ENCODE assay signal across 17 cellular contexts in the genomic region with DNA sequence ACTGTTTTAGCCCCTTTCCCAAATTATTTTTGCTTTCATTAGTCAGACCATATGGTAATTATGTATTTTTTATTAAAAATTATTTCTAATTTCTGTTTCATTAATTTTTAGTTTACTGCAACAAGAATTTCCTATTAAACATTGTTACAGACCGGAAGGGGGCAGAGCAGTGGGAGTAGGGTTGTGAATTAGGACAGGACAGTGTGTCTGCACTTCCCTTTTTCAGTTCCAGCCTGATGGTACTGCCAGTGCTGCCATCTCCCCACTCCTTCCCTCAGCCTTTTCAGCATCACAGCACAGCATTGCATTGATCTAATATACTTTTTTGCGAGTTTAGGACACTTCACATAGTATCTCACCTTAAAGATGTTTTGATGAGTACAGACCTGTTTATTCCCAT.
DNase-seq lines count a peak whose midpoint lies in the region; ATAC-seq and TF ChIP-seq lines count a peak whose summit lies in the region.
"Had no signal": no experiment of that assay in that cellular context is flagged by ENCODE, and none has a peak within 500 bp of the region (broad histone marks: within the 10 kb centered on the region; RNA-seq: fewer than 3 reads in every experiment).

No MANE protein-coding gene starts in this region.

- H3K27me3 Mint-ChIP-seq in naive thymus-derived CD4-positive, alpha-beta T cell: no peaks in the 10 kb centered on the region
- H3K27me3 Mint-ChIP-seq: activated CD4-positive, alpha-beta memory T cell treated with anti-CD3 and anti-CD28 coated beads, Interleukin-2, amount 10 ng/mL, durations not matched to agents 7 days and 5 days had no signal

- H3K27me3 ChIP-seq in naive thymus-derived CD4-positive, alpha-beta T cell (ENCODE audit: control insufficient read depth in 2 of 2, insufficient read depth in 2 of 2, low read length in 2 of 2): no peaks in the 10 kb centered on the region
- no peaks in the 10 kb centered on the region for H3K27me3 ChIP-seq in MM.1S (replicated peaks; ENCODE audit: insufficient read depth, low read length)

- CTCF ChIA-PET in naive thymus-derived CD4-positive, alpha-beta T cell (lab: Charles Lee): no interaction called here

- intact Hi-C loops in naive thymus-derived CD4-positive, alpha-beta T cell (cut with micrococcal nuclease): loop anchor here in 1 of 2 donors (2.0 kb wide), 2 partner anchors 16 to 76 kb away; a partner anchor contains a TSS
- intact Hi-C loops in lower leg skin (cut with DNase I; ENCODE audit: low total_unique reads): no loop called here

- H3K4me1 ChIP-seq in naive thymus-derived CD4-positive, alpha-beta T cell (ENCODE audit: control insufficient read depth in 2 of 2, insufficient read depth in 2 of 2, low read length in 2 of 2): peaks cover 13 to 17% of the 10 kb centered on the region in 2 donors
- no peaks in the 10 kb centered on the region for H3K4me1 ChIP-seq in MM.1S (ENCODE audit: low read length)

- H3K4me2 ChIP-seq in MM.1S (ENCODE audit: low read depth, low read length): no peak overlapping the region
- H3K4me2 ChIP-seq: SK-N-SH had no signal

- TF ChIP-seq CTCF in lower leg skin (IDR thresholded peaks at IDR 0.05): no peak
- no peak for TF ChIP-seq CTCF in MM.1S (IDR thresholded peaks at IDR 0.05; ENCODE audit: low read length)

- WGBS in lower leg skin, 2 donors: 95 to 100% methylated on average over 2 of the region's 2 CpGs

- H4K20me1 ChIP-seq in MM.1S (ENCODE audit: insufficient read depth, low read length): no peaks in the 10 kb centered on the region; the same call in 1 of the 2 replicates

- H3K27ac ChIP-seq in naive thymus-derived CD4-positive, alpha-beta T cell (ENCODE audit: low read depth, low read length): no peak overlapping the region
- H3K27ac ChIP-seq in MM.1S (ENCODE audit: low read length): no peak overlapping the region
- H3K27ac ChIP-seq: thoracic aorta had no signal

- peaks cover 36 to 88% (median 80%) of the 10 kb centered on the region in 7 donors for H3K4me1 Mint-ChIP-seq in naive thymus-derived CD4-positive, alpha-beta T cell

- H3K36me3 ChIP-seq in naive thymus-derived CD4-positive, alpha-beta T cell (ENCODE audit: control insufficient read depth in 2 of 3, insufficient read depth in 3 of 3, low read length in 3 of 3): no peaks in the 10 kb centered on the region
- H3K36me3 ChIP-seq in MM.1S (replicated peaks; ENCODE audit: insufficient read depth, low read length): no peaks in the 10 kb centered on the region
- H3K36me3 ChIP-seq: thoracic aorta had no signal

- peaks cover 0 to 5% (median 4%) of the 10 kb centered on the region in 5 donors for H3K36me3 Mint-ChIP-seq in naive thymus-derived CD4-positive, alpha-beta T cell

- H3K9me2 ChIP-seq in MM.1S (replicated peaks; ENCODE audit: insufficient read depth, low read length): no peaks in the 10 kb centered on the region
- H3K9me2 ChIP-seq: SK-N-SH had no signal

- no peak overlapping the region for H3K4me3 Mint-ChIP-seq in naive thymus-derived CD4-positive, alpha-beta T cell
- H3K4me3 Mint-ChIP-seq: activated CD4-positive, alpha-beta memory T cell treated with anti-CD3 and anti-CD28 coated beads, Interleukin-2, amount 10 ng/mL, durations not matched to agents 7 days and 5 days; H9 had no signal

- ATAC-seq in GM18868 (IDR thresholded peaks at IDR 0.05; ENCODE audit: unreplicated experiment) (peak; percentile 89), HG02588 (IDR thresholded peaks at IDR 0.05; ENCODE audit: unreplicated experiment) (peak; percentile 92), HG03342 (IDR thresholded peaks at IDR 0.05; ENCODE audit: unreplicated experiment) (no peak)
- peak; percentile 48 for ATAC-seq in naive thymus-derived CD4-positive, alpha-beta T cell

- no peak overlapping the region for H2AFZ ChIP-seq in MM.1S (ENCODE audit: low read length)

- no peaks in the 10 kb centered on the region for H3K9me3 ChIP-seq in naive thymus-derived CD4-positive, alpha-beta T cell (ENCODE audit: control insufficient read depth in 2 of 3, low read length in 3 of 3)
- no peaks in the 10 kb centered on the region for H3K9me3 ChIP-seq in MM.1S (replicated peaks; ENCODE audit: insufficient read depth, low read length)
- H3K9me3 ChIP-seq: SK-N-SH, thoracic aorta had no signal

- no peak overlapping the region for H3K27ac Mint-ChIP-seq in naive thymus-derived CD4-positive, alpha-beta T cell
- H3K27ac Mint-ChIP-seq: activated CD4-positive, alpha-beta memory T cell treated with anti-CD3 and anti-CD28 coated beads, Interleukin-2, amount 10 ng/mL, durations not matched to agents 7 days and 5 days; H9 had no signal

- no peak for TF ChIP-seq POLR2A in lower leg skin (IDR thresholded peaks at IDR 0.05)

- H3K79me2 ChIP-seq in MM.1S (ENCODE audit: low read length): no peaks in the 10 kb centered on the region

- POLR2A ChIA-PET in naive thymus-derived CD4-positive, alpha-beta T cell (lab: Charles Lee): no interaction called here

- DNase-seq in MV-4-11 (lab: John Stamatoyannopoulos, UW) (peak; percentile 72), lower leg skin (ENCODE audit: low spot score in 2 of 2) (no peak), NCI-H1694 (lab: John Stamatoyannopoulos, UW) (no peak), MM.1S (no peak)
- DNase-seq in naive thymus-derived CD4-positive, alpha-beta T cell: no peak
- DNase-seq: activated CD4-positive, alpha-beta memory T cell treated with anti-CD3 and anti-CD28 coated beads, Interleukin-2, amount 10 ng/mL, durations not matched to agents 7 days and 5 days; activated naive CD4-positive, alpha-beta T cell treated with Interleukin-2 at 50 U/mL for 16 hours; central memory CD4-positive, alpha-beta T cell; DMS153; H9; NCI-H1092 treated with DMSO at 0.1 percent for 48 hours; NCI-H510A; SK-N-SH had no signal

- no peak overlapping the region for H3K4me3 ChIP-seq in naive thymus-derived CD4-positive, alpha-beta T cell (ENCODE audit: low read length)
- no peak overlapping the region for H3K4me3 ChIP-seq in lower leg skin (ENCODE audit: low read depth, poor library complexity, severe bottlenecking)
- H3K4me3 ChIP-seq in MM.1S (ENCODE audit: low read length): no peak overlapping the region
- H3K4me3 ChIP-seq: thoracic aorta had no signal

- H3F3A ChIP-seq in MM.1S (ENCODE audit: insufficient read depth, low read length): no peaks in the 10 kb centered on the region

- H3K9me3 Mint-ChIP-seq in naive thymus-derived CD4-positive, alpha-beta T cell: no peaks in the 10 kb centered on the region
- H3K9me3 Mint-ChIP-seq: activated CD4-positive, alpha-beta memory T cell treated with anti-CD3 and anti-CD28 coated beads, Interleukin-2, amount 10 ng/mL, durations not matched to agents 7 days and 5 days; H9 had no signal

- H3K9ac ChIP-seq in MM.1S (ENCODE audit: low read length): no peak overlapping the region
- H3K9ac ChIP-seq: SK-N-SH had no signal
